Comparison of ENCODE assay signal across 7 cellular contexts in the genomic region with DNA sequence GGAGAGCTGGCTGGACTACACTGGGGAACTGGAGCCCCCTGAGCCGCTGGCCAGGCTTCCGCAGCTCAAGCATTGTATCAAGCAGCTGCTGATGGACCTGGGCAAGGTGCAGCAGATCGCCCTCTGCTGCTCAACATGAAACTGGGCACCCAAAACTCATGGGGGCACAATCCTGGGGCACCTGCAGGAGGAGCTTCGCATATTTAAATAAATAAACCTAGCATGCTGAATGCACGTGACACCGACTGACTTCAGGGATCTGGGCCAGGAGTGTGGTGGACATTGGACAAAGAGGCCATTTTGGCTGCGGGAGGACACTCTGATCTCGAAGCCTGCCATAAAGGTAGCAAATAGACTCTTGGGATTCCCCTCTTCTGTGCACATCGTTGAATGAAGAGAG. TPM values are rescaled to one million over a fixed set of nuclear protein-coding genes. Genes with fewer than 3 reads are reported as not detected.
DNase-seq lines count a peak whose midpoint lies in the region; ATAC-seq and TF ChIP-seq lines count a peak whose summit lies in the region.

No MANE protein-coding gene starts in this region.

- H2AK5ac ChIP-seq in IMR-90 (ENCODE audit: low read depth, low read length), result 0 out of 2 replicates have a peak overlapping the region, but pooled peaks have one; percentile 49

- TF ChIP-seq CTCF in IMR-90 (conservative IDR thresholded peaks at IDR 0.05; ENCODE audit: low read depth, low read length) (0 out of 2 replicates have a peak, but pooled peaks have one; percentile 24), WI38 (IDR thresholded peaks at IDR 0.05; ENCODE audit: low read depth, low read length) (0 out of 2 replicates have a peak, but pooled peaks have one; percentile 19)

- H3K27me3 ChIP-seq in IMR-90 (ENCODE audit: control insufficient read depth, insufficient read depth, low read length), result no peaks in the 10 kb centered on the region

- H4K8ac ChIP-seq in IMR-90 (ENCODE audit: low read depth in 2 of 2, low read length in 2 of 2), result no peak overlapping the region

- H3K9me1 ChIP-seq in IMR-90 (ENCODE audit: insufficient read depth, low read length), result peaks cover 9% of the 10 kb centered on the region

- DNase-seq in EL (peak; percentile 20), IMR-90 (peak; percentile 4), iPS-NIHi7 (ENCODE audit: extremely low spot score) (peak; percentile 75)

- dilution Hi-C loops in IMR-90 (cut with HindIII; ENCODE audit: low sequenced_read_pairs, unreplicated experiment), result no loop called here

- peaks cover 0 to 40% of the 10 kb centered on the region in 2 experiments; a peak in 3 of 4 replicates for H3K79me1 ChIP-seq in IMR-90 (ENCODE audit: low read depth in 1 of 2, low read length in 2 of 2)

- no peak; the same call in 1 of the 2 replicates for ATAC-seq in IMR-90 (ENCODE audit: low read depth)
- ATAC-seq in HG02852 (IDR thresholded peaks at IDR 0.05; ENCODE audit: unreplicated experiment), result no peak
- ATAC-seq in GM18870 (IDR thresholded peaks at IDR 0.05; ENCODE audit: unreplicated experiment), result no peak
- no peak for ATAC-seq in GM21737 (IDR thresholded peaks at IDR 0.05; ENCODE audit: unreplicated experiment)

- no peak overlapping the region for H2BK120ac ChIP-seq in IMR-90 (ENCODE audit: low read depth, low read length)

- H3K36me3 ChIP-seq in IMR-90 (ENCODE audit: control insufficient read depth, insufficient read depth, low read length), result peaks cover 20% of the 10 kb centered on the region

- H3K14ac ChIP-seq in IMR-90 (replicated peaks; ENCODE audit: low read depth, low read length), result no peak overlapping the region

- no peak overlapping the region for H2AFZ ChIP-seq in IMR-90 (replicated peaks; ENCODE audit: low read length, poor library complexity)

- H3K56ac ChIP-seq in IMR-90 (ENCODE audit: extremely low read depth, insufficient read depth, low read length), result no peak overlapping the region

- H2BK5ac ChIP-seq in IMR-90 (ENCODE audit: low read depth, low read length, poor library complexity, severe bottlenecking), result peak overlapping the region; percentile 24

- H3K9me3 ChIP-seq in IMR-90 (ENCODE audit: control insufficient read depth, insufficient read depth, low read length), result no peaks in the 10 kb centered on the region

- no peak overlapping the region for H2BK15ac ChIP-seq in IMR-90 (ENCODE audit: low read depth, low read length)

- no peak overlapping the region for H3K23ac ChIP-seq in IMR-90 (ENCODE audit: low read depth, low read length)

- no peak overlapping the region for H3K18ac ChIP-seq in IMR-90 (ENCODE audit: low read depth, low read length)

- WGBS in IMR-90 (ENCODE audit: extremely low coverage in 2 of 2, insufficient read length in 1 of 2), 2 experiments, result 72% methylated on average over 3 of the region's 9 CpGs; no CpG with 5 or more reads in 1 of the 2 experiments

- H3K9ac ChIP-seq in IMR-90 (ENCODE audit: low read depth, low read length), result no peak overlapping the region

- no TSS peak for BruUV-seq in IMR-90 (replicated peaks; lab: Mats Ljungman, UMichigan)

- H3K4me1 ChIP-seq in IMR-90 (ENCODE audit: control insufficient read depth, insufficient read depth, low read length), result peaks cover 4% of the 10 kb centered on the region

- in situ Hi-C loops in IMR-90 (cut with MboI; ENCODE audit: low sequenced_read_pairs), result no loop called here

- H2BK20ac ChIP-seq in IMR-90 (ENCODE audit: low read depth, low read length), result no peak overlapping the region

- no peak overlapping the region for H3K4ac ChIP-seq in IMR-90 (ENCODE audit: low read depth, low read length)

- CTCF ChIA-PET in IMR-90 (lab: Yijun Ruan, JAX), result interaction anchor here (0.7 kb wide), 1 partner anchor 46 kb away, joined by 3 read pairs; no protein-coding TSS in a partner anchor

- no peak overlapping the region for H4K5ac ChIP-seq in IMR-90 (ENCODE audit: low read depth, low read length)

- H3K27ac ChIP-seq in IMR-90 (ENCODE audit: insufficient read depth, low read length), result peak overlapping the region; percentile 26; the same call in 1 of the 2 replicates

- H3K4me3 ChIP-seq in IMR-90 (ENCODE audit: insufficient read depth, low read depth, low read length), result no peak overlapping the region
- no peak overlapping the region for H3K4me3 ChIP-seq in WI38 (ENCODE audit: low read depth, low read length)

- intact Hi-C loops in IMR-90 (cut with micrococcal nuclease), result no loop called here

- H2AK9ac ChIP-seq in IMR-90 (replicated peaks; ENCODE audit: low read depth, low read length, poor library complexity), result no peak overlapping the region

- POLR2A ChIA-PET in IMR-90 (lab: Charles Lee; ENCODE audit: unreplicated experiment), result no interaction called here

- no peak for TF ChIP-seq RAD21 in IMR-90 (IDR thresholded peaks at IDR 0.05; ENCODE audit: low read length)

- H4K20me1 ChIP-seq in IMR-90 (ENCODE audit: insufficient read depth, low read length), result peaks cover 7% of the 10 kb centered on the region

- H4K91ac ChIP-seq in IMR-90 (ENCODE audit: insufficient read depth, low read depth, low read length), result no peak overlapping the region

- no peak for TF ChIP-seq POLR2A in IMR-90 (IDR thresholded peaks at IDR 0.05; ENCODE audit: low read depth, low read length)

- H3K4me2 ChIP-seq in IMR-90 (ENCODE audit: low read depth, low read length), result no peak overlapping the region

TF ChIP-seq in IMR-90, 13 proteins besides CTCF, POLR2A, EP300 and RAD21:
- TF ChIP-seq CHD1 (IDR thresholded peaks at IDR 0.05; ENCODE audit: low read depth, low read length) (no peak), RFX5 (IDR thresholded peaks at IDR 0.05; ENCODE audit: low read depth, low read length) (no peak), USF2 (IDR thresholded peaks at IDR 0.05; ENCODE audit: low read depth, low read length) (no peak)

RNA-seq across cellular contexts. Expression of gene SCAND1, which starts 6.8 kb away (rescaled TPM):
- 7.5 and 11.7 TPM in 2 replicates for total RNA-seq in IMR-90 (2012; rRNA removed)
- polyA plus RNA-seq in IMR-90 (2012; rRNA removed), result 26.8 and 44.2 TPM in 2 replicates
- 114 and 126 TPM in 2 replicates for polyA plus RNA-seq in IMR-90 (2012; cell fraction: cytosol; rRNA removed)
- polyA plus RNA-seq in IMR-90 (2012; cell fraction: nucleus; rRNA removed; ENCODE audit: low replicate concordance), result 30.7 and 73.2 TPM in 2 replicates

RNA-seq across cellular contexts. Expression of gene CNBD2, which starts 20.9 kb away (rescaled TPM):
- total RNA-seq in IMR-90 (2012; rRNA removed), result 0.56 and 0.90 TPM in 2 replicates
- polyA plus RNA-seq in IMR-90 (2012; rRNA removed), result 1.7 and 2.5 TPM in 2 replicates
- 2.2 and 6.3 TPM in 2 replicates for polyA plus RNA-seq in IMR-90 (2012; cell fraction: cytosol; rRNA removed)
- 3.4 and 4.2 TPM in 2 replicates for polyA plus RNA-seq in IMR-90 (2012; cell fraction: nucleus; rRNA removed; ENCODE audit: low replicate concordance)

Comparison
In these comparisons a context has a peak if more than half of its experiments do, and no peak if none do; other contexts are left out.
1. DNase-seq: peak in every context shown above with its lines; median percentile 75 in iPS-NIHi7; 20 in EL; 4 in IMR-90.